1 cellular context compared by ENCODE assay signal in the genomic region with DNA sequence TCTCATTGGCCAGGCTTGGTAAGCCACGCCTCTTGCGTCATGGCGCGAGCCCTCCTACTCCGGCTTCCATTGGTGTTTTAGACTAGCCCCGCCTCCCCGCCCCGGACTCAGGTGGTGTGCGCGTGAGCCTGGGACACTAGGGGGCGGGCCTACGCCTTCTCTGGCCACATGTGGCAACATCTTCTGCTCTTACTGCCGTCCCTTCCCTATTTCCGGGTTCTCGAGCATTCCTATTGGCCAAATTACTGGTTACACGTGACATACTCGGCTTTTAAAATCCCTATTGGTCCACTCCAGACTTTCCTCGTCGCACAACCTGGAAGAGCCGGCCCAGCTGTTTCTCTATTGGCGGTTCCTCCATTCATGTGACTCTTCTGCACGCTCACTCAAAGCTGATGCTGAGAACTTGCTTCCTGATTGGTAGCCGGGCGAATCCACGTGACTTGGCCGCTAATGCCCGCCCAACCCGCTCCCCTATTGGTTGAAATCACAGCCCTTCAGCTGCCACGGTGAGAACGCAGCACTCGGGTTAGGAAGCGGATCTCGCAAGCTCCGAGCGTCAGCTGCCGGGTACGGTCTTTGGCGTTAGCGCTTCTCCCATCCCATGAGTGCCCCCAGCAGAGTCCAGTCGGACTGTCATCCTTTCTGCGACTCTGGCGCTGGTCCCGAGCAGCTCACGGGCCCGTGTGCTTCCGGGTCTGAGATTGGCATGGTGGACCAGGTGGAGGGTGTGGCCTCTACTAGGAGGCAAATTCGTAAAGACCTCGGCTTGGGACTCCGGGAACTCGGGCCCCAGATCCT.
TF ChIP-seq lines count a peak whose summit lies in the region.

A gene with protein sequence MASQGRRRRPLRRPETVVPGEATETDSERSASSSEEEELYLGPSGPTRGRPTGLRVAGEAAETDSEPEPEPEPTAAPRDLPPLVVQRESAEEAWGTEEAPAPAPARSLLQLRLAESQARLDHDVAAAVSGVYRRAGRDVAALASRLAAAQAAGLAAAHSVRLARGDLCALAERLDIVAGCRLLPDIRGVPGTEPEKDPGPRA (plus strand): TSS at position 523 of the 801 bp plus-strand sequence. CDS start 513 bp downstream, outside the sequence.

TF ChIP-seq in HepG2, 621 proteins besides CTCF, POLR2A, EP300 and RAD21 (continued from another document and continues in another):
- TF ChIP-seq JUND (CRISPR knock-in tag; IDR thresholded peaks at IDR 0.05) (no peak), CBX5 (CRISPR knock-in tag; IDR thresholded peaks at IDR 0.05; ENCODE audit: borderline replicate concordance) (no peak), GATAD1 (CRISPR knock-in tag; IDR thresholded peaks at IDR 0.05) (peak; percentile 85), NONO (IDR thresholded peaks at IDR 0.05) (no peak), NONO (CRISPR knock-in tag; conservative IDR thresholded peaks at IDR 0.05) (0 out of 2 replicates have a peak, but pooled peaks have one; percentile 7), RBM39 (IDR thresholded peaks at IDR 0.05; ENCODE audit: low read depth, low read length, poor library complexity, severe bottlenecking) (peak; percentile 9), ZNF501 (CRISPR knock-in tag; IDR thresholded peaks at IDR 0.05) (peak; percentile 82), MED1 (CRISPR knock-in tag; IDR thresholded peaks at IDR 0.05) (peak; percentile 15; the same call in 1 of the 2 replicates), ZNF678 (CRISPR knock-in tag; IDR thresholded peaks at IDR 0.05) (0 out of 2 replicates have a peak, but pooled peaks have one; percentile 40), DMAP1 (CRISPR knock-in tag; IDR thresholded peaks at IDR 0.05) (peak; percentile 73; the same call in 1 of the 2 replicates), SMAD1 (CRISPR knock-in tag; IDR thresholded peaks at IDR 0.05; ENCODE audit: borderline replicate concordance, low read depth) (no peak; the same call in 1 of the 2 replicates), GATAD2A (CRISPR knock-in tag; IDR thresholded peaks at IDR 0.05) (peak; percentile 25; the same call in 1 of the 2 replicates), MAF1 (CRISPR knock-in tag; IDR thresholded peaks at IDR 0.05; ENCODE audit: borderline replicate concordance) (no peak), ZNF230 (CRISPR knock-in tag; IDR thresholded peaks at IDR 0.05) (no peak), FOXA3 (CRISPR knock-in tag; IDR thresholded peaks at IDR 0.05) (peak; percentile 10; the same call in 1 of the 2 replicates), TFDP2 (CRISPR knock-in tag; IDR thresholded peaks at IDR 0.05) (0 out of 2 replicates have a peak, but pooled peaks have one; percentile 39), ZKSCAN5 (CRISPR knock-in tag; IDR thresholded peaks at IDR 0.05) (no peak), ZBTB7A (CRISPR knock-in tag; IDR thresholded peaks at IDR 0.05) (no peak), GPBP1L1 (CRISPR knock-in tag; IDR thresholded peaks at IDR 0.05) (no peak), ZNF335 (CRISPR knock-in tag; IDR thresholded peaks at IDR 0.05) (0 out of 2 replicates have a peak, but pooled peaks have one; percentile 48), ATF7 (IDR thresholded peaks at IDR 0.05) (peak; percentile 62), ATF7 (CRISPR knock-in tag; IDR thresholded peaks at IDR 0.05) (no peak), ARNTL (CRISPR knock-in tag; IDR thresholded peaks at IDR 0.05) (peak; percentile 100), SNRNP70 (IDR thresholded peaks at IDR 0.05; ENCODE audit: low read depth, low read length) (no peak), ASH2L (IDR thresholded peaks at IDR 0.05; ENCODE audit: insufficient read length, low read depth, low read length) (peak; percentile 27), ZNF589 (CRISPR knock-in tag; conservative IDR thresholded peaks at IDR 0.05) (no peak), POGZ (CRISPR knock-in tag; IDR thresholded peaks at IDR 0.05) (peak; percentile 41; the same call in 1 of the 2 replicates), FOSL2 (CRISPR knock-in tag; IDR thresholded peaks at IDR 0.05) (no peak), HDAC2 (CRISPR knock-in tag; IDR thresholded peaks at IDR 0.05) (peak; percentile 36; the same call in 1 of the 2 replicates), BHLHE40 (IDR thresholded peaks at IDR 0.05; ENCODE audit: low read length) (peak; percentile 73), ZNF124 (CRISPR knock-in tag; IDR thresholded peaks at IDR 0.05) (no peak; the same call in 1 of the 2 replicates), KDM1A (CRISPR knock-in tag; IDR thresholded peaks at IDR 0.05) (no peak), THAP7 (CRISPR knock-in tag; IDR thresholded peaks at IDR 0.05) (0 out of 2 replicates have a peak, but pooled peaks have one; percentile 44), DPF2 (CRISPR knock-in tag; IDR thresholded peaks at IDR 0.05; ENCODE audit: borderline replicate concordance, low read depth) (no peak), ZMYM4 (CRISPR knock-in tag; IDR thresholded peaks at IDR 0.05) (peak; percentile 22; the same call in 1 of the 2 replicates), ZFP62 (CRISPR knock-in tag; IDR thresholded peaks at IDR 0.05) (no peak), ZNF564 (CRISPR knock-in tag; IDR thresholded peaks at IDR 0.05) (no peak), FOXK1 (CRISPR knock-in tag; IDR thresholded peaks at IDR 0.05; ENCODE audit: borderline replicate concordance, low read depth) (peak; percentile 79; the same call in 1 of the 2 replicates), SP1 (IDR thresholded peaks at IDR 0.05) (no peak; the same call in 1 of the 2 replicates), SP1 (CRISPR knock-in tag; IDR thresholded peaks at IDR 0.05) (peak; percentile 92)
- TF ChIP-seq, protein P1, sequence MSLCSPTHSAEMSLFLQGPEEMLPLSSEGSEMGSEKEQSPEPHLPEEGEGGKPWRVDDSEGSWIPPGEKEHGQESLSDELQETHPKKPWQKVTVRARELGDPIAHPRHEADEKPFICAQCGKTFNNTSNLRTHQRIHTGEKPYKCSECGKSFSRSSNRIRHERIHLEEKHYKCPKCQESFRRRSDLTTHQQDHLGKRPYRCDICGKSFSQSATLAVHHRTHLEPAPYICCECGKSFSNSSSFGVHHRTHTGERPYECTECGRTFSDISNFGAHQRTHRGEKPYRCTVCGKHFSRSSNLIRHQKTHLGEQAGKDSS (CRISPR knock-in tag; IDR thresholded peaks at IDR 0.05; ENCODE audit: borderline replicate concordance, low read depth), result 0 out of 2 replicates have a peak, but pooled peaks have one; percentile 21
- TF ChIP-seq, protein P2, sequence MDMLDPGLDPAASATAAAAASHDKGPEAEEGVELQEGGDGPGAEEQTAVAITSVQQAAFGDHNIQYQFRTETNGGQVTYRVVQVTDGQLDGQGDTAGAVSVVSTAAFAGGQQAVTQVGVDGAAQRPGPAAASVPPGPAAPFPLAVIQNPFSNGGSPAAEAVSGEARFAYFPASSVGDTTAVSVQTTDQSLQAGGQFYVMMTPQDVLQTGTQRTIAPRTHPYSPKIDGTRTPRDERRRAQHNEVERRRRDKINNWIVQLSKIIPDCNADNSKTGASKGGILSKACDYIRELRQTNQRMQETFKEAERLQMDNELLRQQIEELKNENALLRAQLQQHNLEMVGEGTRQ (IDR thresholded peaks at IDR 0.05; ENCODE audit: low read depth, low read length), result peak; percentile 84; the same call in 1 of the 2 replicates
- TF ChIP-seq, protein P2 (CRISPR knock-in tag; IDR thresholded peaks at IDR 0.05; ENCODE audit: borderline replicate concordance), result peak; percentile 95
- TF ChIP-seq, protein P3, sequence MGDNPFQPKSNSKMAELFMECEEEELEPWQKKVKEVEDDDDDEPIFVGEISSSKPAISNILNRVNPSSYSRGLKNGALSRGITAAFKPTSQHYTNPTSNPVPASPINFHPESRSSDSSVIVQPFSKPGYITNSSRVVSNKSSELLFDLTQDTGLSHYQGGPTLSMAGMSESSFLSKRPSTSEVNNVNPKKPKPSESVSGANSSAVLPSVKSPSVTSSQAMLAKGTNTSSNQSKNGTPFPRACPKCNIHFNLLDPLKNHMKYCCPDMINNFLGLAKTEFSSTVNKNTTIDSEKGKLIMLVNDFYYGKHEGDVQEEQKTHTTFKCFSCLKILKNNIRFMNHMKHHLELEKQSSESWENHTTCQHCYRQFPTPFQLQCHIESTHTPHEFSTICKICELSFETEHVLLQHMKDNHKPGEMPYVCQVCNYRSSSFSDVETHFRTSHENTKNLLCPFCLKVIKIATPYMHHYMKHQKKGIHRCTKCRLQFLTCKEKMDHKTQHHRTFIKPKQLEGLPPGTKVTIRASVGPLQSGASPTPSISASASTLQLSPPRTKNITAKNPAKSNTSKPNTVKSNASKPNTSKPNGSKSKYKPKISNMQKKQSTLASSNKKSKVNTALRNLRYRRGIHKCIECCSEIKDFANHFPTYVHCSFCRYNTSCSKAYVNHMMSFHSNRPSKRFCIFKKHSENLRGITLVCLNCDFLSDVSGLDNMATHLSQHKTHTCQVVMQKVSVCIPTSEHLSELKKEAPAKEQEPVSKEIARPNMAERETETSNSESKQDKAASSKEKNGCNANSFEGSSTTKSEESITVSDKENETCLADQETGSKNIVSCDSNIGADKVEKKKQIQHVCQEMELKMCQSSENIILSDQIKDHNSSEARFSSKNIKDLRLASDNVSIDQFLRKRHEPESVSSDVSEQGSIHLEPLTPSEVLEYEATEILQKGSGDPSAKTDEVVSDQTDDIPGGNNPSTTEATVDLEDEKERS (CRISPR knock-in tag; IDR thresholded peaks at IDR 0.05), result peak; percentile 42; the same call in 1 of the 2 replicates
- TF ChIP-seq, protein P4, sequence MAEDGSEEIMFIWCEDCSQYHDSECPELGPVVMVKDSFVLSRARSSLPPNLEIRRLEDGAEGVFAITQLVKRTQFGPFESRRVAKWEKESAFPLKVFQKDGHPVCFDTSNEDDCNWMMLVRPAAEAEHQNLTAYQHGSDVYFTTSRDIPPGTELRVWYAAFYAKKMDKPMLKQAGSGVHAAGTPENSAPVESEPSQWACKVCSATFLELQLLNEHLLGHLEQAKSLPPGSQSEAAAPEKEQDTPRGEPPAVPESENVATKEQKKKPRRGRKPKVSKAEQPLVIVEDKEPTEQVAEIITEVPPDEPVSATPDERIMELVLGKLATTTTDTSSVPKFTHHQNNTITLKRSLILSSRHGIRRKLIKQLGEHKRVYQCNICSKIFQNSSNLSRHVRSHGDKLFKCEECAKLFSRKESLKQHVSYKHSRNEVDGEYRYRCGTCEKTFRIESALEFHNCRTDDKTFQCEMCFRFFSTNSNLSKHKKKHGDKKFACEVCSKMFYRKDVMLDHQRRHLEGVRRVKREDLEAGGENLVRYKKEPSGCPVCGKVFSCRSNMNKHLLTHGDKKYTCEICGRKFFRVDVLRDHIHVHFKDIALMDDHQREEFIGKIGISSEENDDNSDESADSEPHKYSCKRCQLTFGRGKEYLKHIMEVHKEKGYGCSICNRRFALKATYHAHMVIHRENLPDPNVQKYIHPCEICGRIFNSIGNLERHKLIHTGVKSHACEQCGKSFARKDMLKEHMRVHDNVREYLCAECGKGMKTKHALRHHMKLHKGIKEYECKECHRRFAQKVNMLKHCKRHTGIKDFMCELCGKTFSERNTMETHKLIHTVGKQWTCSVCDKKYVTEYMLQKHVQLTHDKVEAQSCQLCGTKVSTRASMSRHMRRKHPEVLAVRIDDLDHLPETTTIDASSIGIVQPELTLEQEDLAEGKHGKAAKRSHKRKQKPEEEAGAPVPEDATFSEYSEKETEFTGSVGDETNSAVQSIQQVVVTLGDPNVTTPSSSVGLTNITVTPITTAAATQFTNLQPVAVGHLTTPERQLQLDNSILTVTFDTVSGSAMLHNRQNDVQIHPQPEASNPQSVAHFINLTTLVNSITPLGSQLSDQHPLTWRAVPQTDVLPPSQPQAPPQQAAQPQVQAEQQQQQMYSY (CRISPR knock-in tag; IDR thresholded peaks at IDR 0.05), result peak; percentile 96
- TF ChIP-seq, protein P5, sequence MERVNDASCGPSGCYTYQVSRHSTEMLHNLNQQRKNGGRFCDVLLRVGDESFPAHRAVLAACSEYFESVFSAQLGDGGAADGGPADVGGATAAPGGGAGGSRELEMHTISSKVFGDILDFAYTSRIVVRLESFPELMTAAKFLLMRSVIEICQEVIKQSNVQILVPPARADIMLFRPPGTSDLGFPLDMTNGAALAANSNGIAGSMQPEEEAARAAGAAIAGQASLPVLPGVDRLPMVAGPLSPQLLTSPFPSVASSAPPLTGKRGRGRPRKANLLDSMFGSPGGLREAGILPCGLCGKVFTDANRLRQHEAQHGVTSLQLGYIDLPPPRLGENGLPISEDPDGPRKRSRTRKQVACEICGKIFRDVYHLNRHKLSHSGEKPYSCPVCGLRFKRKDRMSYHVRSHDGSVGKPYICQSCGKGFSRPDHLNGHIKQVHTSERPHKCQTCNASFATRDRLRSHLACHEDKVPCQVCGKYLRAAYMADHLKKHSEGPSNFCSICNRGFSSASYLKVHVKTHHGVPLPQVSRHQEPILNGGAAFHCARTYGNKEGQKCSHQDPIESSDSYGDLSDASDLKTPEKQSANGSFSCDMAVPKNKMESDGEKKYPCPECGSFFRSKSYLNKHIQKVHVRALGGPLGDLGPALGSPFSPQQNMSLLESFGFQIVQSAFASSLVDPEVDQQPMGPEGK (CRISPR knock-in tag; IDR thresholded peaks at IDR 0.05), result no peak
- TF ChIP-seq, protein P6, sequence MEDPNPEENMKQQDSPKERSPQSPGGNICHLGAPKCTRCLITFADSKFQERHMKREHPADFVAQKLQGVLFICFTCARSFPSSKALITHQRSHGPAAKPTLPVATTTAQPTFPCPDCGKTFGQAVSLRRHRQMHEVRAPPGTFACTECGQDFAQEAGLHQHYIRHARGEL (CRISPR knock-in tag; IDR thresholded peaks at IDR 0.05), result no peak
